1 cellular context compared by ENCODE assay signal in genomic region chr7:2760098-2760889, GRCh38.
TF ChIP-seq lines count a peak whose summit lies in the region.

No MANE protein-coding gene starts in this region.

TF ChIP-seq in H1, 55 proteins besides CTCF, POLR2A, EP300 and RAD21 (continued from another document):
- no peak for TF ChIP-seq BCL11A (IDR thresholded peaks at IDR 0.05; ENCODE audit: low read depth in 2 of 2, low read length in 2 of 2)
